In genomic region chr18:79422022-79422782, GRCh38 we compare ENCODE assay signal across 11 cellular contexts. TPM values are rescaled to one million over a fixed set of nuclear protein-coding genes. Genes with fewer than 3 reads are reported as not detected.
DNase-seq lines count a peak whose midpoint lies in the region; ATAC-seq and TF ChIP-seq lines count a peak whose summit lies in the region.
"Had no signal": no experiment of that assay in that cellular context is flagged by ENCODE, and none has a peak within 500 bp of the region (broad histone marks: within the 10 kb centered on the region; RNA-seq: fewer than 3 reads in every experiment).

No MANE protein-coding gene starts in this region.

- TF ChIP-seq POLR2A in tibial nerve (IDR thresholded peaks at IDR 0.05), result no peak

- no peak overlapping the region for H3K4me2 ChIP-seq in mammary epithelial cell (ENCODE audit: insufficient read depth, low read depth, low read length)

- no peaks in the 10 kb centered on the region for H3K36me3 ChIP-seq in mammary epithelial cell (ENCODE audit: insufficient read depth, low read length)
- peaks cover 0 to 18% (median 0%) of the 10 kb centered on the region in 3 donors for H3K36me3 ChIP-seq in tibial nerve
- peaks cover 18% of the 10 kb centered on the region for H3K36me3 ChIP-seq in CD4-positive, alpha-beta memory T cell (ENCODE audit: insufficient read depth, low read length)

- no peak overlapping the region for H3K9ac ChIP-seq in mammary epithelial cell (ENCODE audit: insufficient read depth, low read length)

- no peaks in the 10 kb centered on the region for H3K4me1 ChIP-seq in mammary epithelial cell (ENCODE audit: insufficient read depth, low read length)
- H3K4me1 ChIP-seq in tibial nerve, result peaks cover 4 to 79% (median 27%) of the 10 kb centered on the region in 4 donors
- no peaks in the 10 kb centered on the region for H3K4me1 ChIP-seq in CD4-positive, alpha-beta memory T cell (ENCODE audit: insufficient read depth, low read length)

- no peaks in the 10 kb centered on the region for H3K79me2 ChIP-seq in mammary epithelial cell (ENCODE audit: insufficient read depth, low read length)

- H3K9me3 ChIP-seq in mammary epithelial cell (replicated peaks; ENCODE audit: insufficient read depth, low read length), result peaks cover 56% of the 10 kb centered on the region
- H3K9me3 ChIP-seq in tibial nerve, result no peaks in the 10 kb centered on the region
- H3K9me3 ChIP-seq in CD4-positive, alpha-beta memory T cell (ENCODE audit: control insufficient read depth in 1 of 2, low read length in 2 of 2), result no peaks in the 10 kb centered on the region
- H3K9me3 ChIP-seq: heart right ventricle had no signal

- TF ChIP-seq CTCF in MCF 10A (IDR thresholded peaks at IDR 0.05; ENCODE audit: unreplicated experiment) (no peak), mammary epithelial cell (conservative IDR thresholded peaks at IDR 0.05 in 1 of 2, IDR thresholded peaks at IDR 0.05 in 1 of 2; ENCODE audit: extremely low read depth in 1 of 2, insufficient read depth in 1 of 2, low read depth in 1 of 2, low read length in 2 of 2) (no peak), tibial nerve (IDR thresholded peaks at IDR 0.05) (no peak)

- no peak overlapping the region for H3K4me3 Mint-ChIP-seq in MCF 10A (ENCODE audit: unreplicated experiment)
- H3K4me3 Mint-ChIP-seq in activated naive CD8-positive, alpha-beta T cell treated with anti-CD3 and anti-CD28 coated beads, Interleukin-2, amount 50 U/mL, for 24 hours, result no peak overlapping the region
- H3K4me3 Mint-ChIP-seq in CD4-positive, alpha-beta memory T cell, result no peak overlapping the region

- BruUV-seq in MCF 10A (replicated peaks; lab: Mats Ljungman, UMichigan) (no TSS peak), mammary epithelial cell (replicated peaks; lab: Mats Ljungman, UMichigan) (no TSS peak)

- no peak overlapping the region for H2AFZ ChIP-seq in mammary epithelial cell (ENCODE audit: low read depth, low read length)

- CTCF ChIA-PET in MCF 10A (lab: Yijun Ruan, JAX) (interaction anchor here (0.7 kb wide), 1 partner anchor 42 kb away, joined by 3 read pairs; no protein-coding TSS in a partner anchor), mammary epithelial cell (lab: Charles Lee; ENCODE audit: low non-redundant PET) (no interaction called here)
- CTCF ChIA-PET in CD4-positive, alpha-beta memory T cell (lab: Charles Lee; ENCODE audit: partially characterized antibody), result interaction anchor here (2.1 kb wide), 1 partner anchor 41 kb away, joined by 5 read pairs; no protein-coding TSS in a partner anchor

- no peak overlapping the region for H3K27ac ChIP-seq in mammary epithelial cell (ENCODE audit: insufficient read depth, low read depth, low read length)
- peak overlapping the region in 2 of 4 donors; percentile 79 to 83 for H3K27ac ChIP-seq in tibial nerve
- no peak overlapping the region for H3K27ac ChIP-seq in CD4-positive, alpha-beta memory T cell (ENCODE audit: low read depth, low read length)
- H3K27ac ChIP-seq: C4-2B, heart right ventricle, HL-60 had no signal

- no peaks in the 10 kb centered on the region for H3K27me3 Mint-ChIP-seq in MCF 10A (ENCODE audit: insufficient read depth, unreplicated experiment)
- H3K27me3 Mint-ChIP-seq in activated naive CD8-positive, alpha-beta T cell treated with anti-CD3 and anti-CD28 coated beads, Interleukin-2, amount 50 U/mL, for 24 hours, result no peaks in the 10 kb centered on the region
- H3K27me3 Mint-ChIP-seq in CD4-positive, alpha-beta memory T cell, result no peaks in the 10 kb centered on the region

- peak; percentile 58 for DNase-seq in MCF 10A (ENCODE audit: unreplicated experiment)
- DNase-seq in mammary epithelial cell, result no peak
- no peak for DNase-seq in activated naive CD8-positive, alpha-beta T cell treated with anti-CD3 and anti-CD28 coated beads, Interleukin-2, amount 50 U/mL, for 24 hours
- DNase-seq in tibial nerve (ENCODE audit: low spot score in 2 of 2), result peak; percentile 54 to 66
- DNase-seq in DMS79 treated with DMSO at 0.1 percent for 48 hours (lab: John Stamatoyannopoulos, UW), result no peak
- DNase-seq in CD4-positive, alpha-beta memory T cell, result no peak
- DNase-seq in NCI-H774 (lab: John Stamatoyannopoulos, UW), result no peak
- DNase-seq: heart right ventricle had no signal

- 92% methylated on average over 12 of the region's 24 CpGs for whole genome bisulfite sequencing in mammary epithelial cell (ENCODE audit: low coverage, missing lambda C conversion rate)
- WGBS in tibial nerve, 2 donors, result 58 to 75% methylated on average over 17 to 24 of the region's 24 CpGs

- H3K4me3 ChIP-seq in mammary epithelial cell (replicated peaks in 1 of 3; ENCODE audit: insufficient read depth in 1 of 3, low read depth in 2 of 3, low read length in 3 of 3), result no peak overlapping the region
- H3K4me3 ChIP-seq in tibial nerve, result no peak overlapping the region
- no peak overlapping the region for H3K4me3 ChIP-seq in CD4-positive, alpha-beta memory T cell (ENCODE audit: low read length in 2 of 2)
- H3K4me3 ChIP-seq: heart right ventricle had no signal

- H4K20me1 ChIP-seq in mammary epithelial cell (ENCODE audit: insufficient read depth, low read length), result no peaks in the 10 kb centered on the region

- peak; percentile 81 for ATAC-seq in HG02885 (IDR thresholded peaks at IDR 0.05; ENCODE audit: poor library complexity, unreplicated experiment)
- ATAC-seq in activated naive CD8-positive, alpha-beta T cell treated with anti-CD3 and anti-CD28 coated beads, Interleukin-2, amount 50 U/mL, for 24 hours, result peak; percentile 47
- ATAC-seq: heart right ventricle had no signal

- in situ Hi-C loops in mammary epithelial cell (cut with MboI; ENCODE audit: low sequenced_read_pairs in 2 of 2), result no loop called here

- peaks cover 27% of the 10 kb centered on the region for H3K9me3 Mint-ChIP-seq in MCF 10A (ENCODE audit: unreplicated experiment)
- H3K9me3 Mint-ChIP-seq in activated naive CD8-positive, alpha-beta T cell treated with anti-CD3 and anti-CD28 coated beads, Interleukin-2, amount 50 U/mL, for 24 hours, result no peaks in the 10 kb centered on the region
- H3K9me3 Mint-ChIP-seq in CD4-positive, alpha-beta memory T cell, result peaks cover 0 to 7% (median 0%) of the 10 kb centered on the region in 8 donors

- POLR2A ChIA-PET in MCF 10A (lab: Yijun Ruan, JAX), result no interaction called here
- POLR2A ChIA-PET in CD4-positive, alpha-beta memory T cell (lab: Charles Lee; ENCODE audit: partially characterized antibody), result no interaction called here

- no peak overlapping the region for H3K27ac Mint-ChIP-seq in MCF 10A (ENCODE audit: low read depth, unreplicated experiment)
- H3K27ac Mint-ChIP-seq in activated naive CD8-positive, alpha-beta T cell treated with anti-CD3 and anti-CD28 coated beads, Interleukin-2, amount 50 U/mL, for 24 hours, result peak overlapping the region; percentile 31
- peak overlapping the region in 3 of 7 donors; percentile 41 to 69 (median 61) for H3K27ac Mint-ChIP-seq in CD4-positive, alpha-beta memory T cell

- TF ChIP-seq EP300 in tibial nerve (IDR thresholded peaks at IDR 0.05), result peak in 1 of 2 donors; percentile 70

- intact Hi-C loops in MCF 10A (cut with micrococcal nuclease), result no loop called here
- intact Hi-C loops in mammary epithelial cell (cut with micrococcal nuclease), result no loop called here
- intact Hi-C loops in CD4-positive, alpha-beta memory T cell (cut with micrococcal nuclease), result no loop called here

- dilution Hi-C loops in mammary epithelial cell (cut with HindIII; ENCODE audit: low sequenced_read_pairs), result no loop called here

- H3K27me3 ChIP-seq in mammary epithelial cell (ENCODE audit: insufficient read depth, low read length), result no peaks in the 10 kb centered on the region
- no peaks in the 10 kb centered on the region for H3K27me3 ChIP-seq in tibial nerve
- H3K27me3 ChIP-seq in CD4-positive, alpha-beta memory T cell (ENCODE audit: insufficient read depth, low read length), result no peaks in the 10 kb centered on the region
- H3K27me3 ChIP-seq: heart right ventricle had no signal

- peaks cover 11% of the 10 kb centered on the region for H3K4me1 Mint-ChIP-seq in MCF 10A (ENCODE audit: insufficient read depth, unreplicated experiment)
- peaks cover 25% of the 10 kb centered on the region for H3K4me1 Mint-ChIP-seq in activated naive CD8-positive, alpha-beta T cell treated with anti-CD3 and anti-CD28 coated beads, Interleukin-2, amount 50 U/mL, for 24 hours
- peaks cover 18 to 50% (median 35%) of the 10 kb centered on the region in 4 donors for H3K4me1 Mint-ChIP-seq in CD4-positive, alpha-beta memory T cell

- peaks cover 14% of the 10 kb centered on the region for H3K36me3 Mint-ChIP-seq in MCF 10A (ENCODE audit: insufficient read depth, unreplicated experiment)
- peaks cover 35% of the 10 kb centered on the region for H3K36me3 Mint-ChIP-seq in activated naive CD8-positive, alpha-beta T cell treated with anti-CD3 and anti-CD28 coated beads, Interleukin-2, amount 50 U/mL, for 24 hours (ENCODE audit: low read depth)
- H3K36me3 Mint-ChIP-seq in CD4-positive, alpha-beta memory T cell, result peaks cover 34 to 49% of the 10 kb centered on the region in 2 donors

RNA-seq across cellular contexts. Expression of gene NFATC1, which starts 26.5 kb away (rescaled TPM):
- total RNA-seq in MCF 10A (2022), result 2.0 and 3.7 TPM in 2 replicates
- 1 to 10 TPM; 2.7 to 3.4 TPM for total RNA-seq in mammary epithelial cell
- polyA plus RNA-seq in mammary epithelial cell, result 0.60 TPM
- 2.3 TPM for polyA minus RNA-seq in mammary epithelial cell
- 10 to 100 TPM; 33.7 to 48.6 (median 37.8) TPM for total RNA-seq in tibial nerve
- 10 to 100 TPM; 64.3 to 69.6 TPM for total RNA-seq in CD4-positive, alpha-beta memory T cell
- polyA plus RNA-seq in CD4-positive, alpha-beta memory T cell, result 10 to 100 TPM; 15.3 to 45.5 TPM

Comparison
In these comparisons a context has a peak if more than half of its experiments do, and no peak if none do; other contexts are left out.
1. DNase-seq: peak in MCF 10A (single experiment) and tibial nerve (2 of 2); none in mammary epithelial cell (single experiment), activated naive CD8-positive, alpha-beta T cell treated with anti-CD3 and anti-CD28 coated beads, Interleukin-2, amount 50 U/mL, for 24 hours (single experiment), DMS79 treated with DMSO at 0.1 percent for 48 hours (single experiment), CD4-positive, alpha-beta memory T cell (0 of 5) and NCI-H774 (single experiment).